Comparison of ENCODE assay signal across 25 cellular contexts in genomic region chr4:157678478-157678877, GRCh38.
"Had no signal": no experiment of that assay in that cellular context is flagged by ENCODE, and none has a peak within 500 bp of the region (broad histone marks: within the 10 kb centered on the region; RNA-seq: fewer than 3 reads in every experiment).

No MANE protein-coding gene starts in this region.

- H3K4me3 Mint-ChIP-seq: dendritic cell treated with granulocyte-macrophage colony-stimulating factor and Interleukin-4, amounts not matched to agents 40 ng/mL and 50 ng/mL, for 4 days; effector memory CD8-positive, alpha-beta T cell; endodermal cell had no signal

- H3K4me1 ChIP-seq: colonic mucosa, esophagus squamous epithelium, foreskin keratinocyte, gastrocnemius medialis, heart left ventricle, heart right ventricle had no signal

- H3K27ac ChIP-seq: colonic mucosa, coronary artery, dorsolateral prefrontal cortex, epithelial cell of prostate, esophagus muscularis mucosa, esophagus squamous epithelium, foreskin keratinocyte, gastrocnemius medialis, gastroesophageal sphincter, heart left ventricle, heart right ventricle, hepatocyte had no signal

- DNase-seq: colonic mucosa; cortex of kidney; dermis blood vessel endothelial cell; dorsolateral prefrontal cortex; effector CD8-positive, alpha-beta T cell; effector memory CD4-positive, alpha-beta T cell; effector memory CD8-positive, alpha-beta T cell; endodermal cell; erythroblast; esophagus squamous epithelium; foreskin fibroblast; foreskin keratinocyte; foreskin melanocyte; gastrocnemius medialis; glutamatergic neuron; head of caudate nucleus; heart left ventricle; heart right ventricle had no signal

- ATAC-seq: effector memory CD8-positive, alpha-beta T cell; esophagus mucosa; foreskin keratinocyte; gastrocnemius medialis; gastroesophageal sphincter; heart left ventricle; heart right ventricle had no signal

- H3K36me3 ChIP-seq: colonic mucosa, esophagus muscularis mucosa, esophagus squamous epithelium, gastrocnemius medialis, gastroesophageal sphincter, heart left ventricle, heart right ventricle had no signal

- H3K27me3 Mint-ChIP-seq: dendritic cell treated with granulocyte-macrophage colony-stimulating factor and Interleukin-4, amounts not matched to agents 40 ng/mL and 50 ng/mL, for 4 days; effector memory CD8-positive, alpha-beta T cell had no signal

- H3K9me3 ChIP-seq: colonic mucosa, esophagus muscularis mucosa, gastrocnemius medialis had no signal

- H3K27ac Mint-ChIP-seq: dendritic cell treated with granulocyte-macrophage colony-stimulating factor and Interleukin-4, amounts not matched to agents 40 ng/mL and 50 ng/mL, for 4 days; effector memory CD8-positive, alpha-beta T cell; endodermal cell had no signal

- H3K4me3 ChIP-seq: colonic mucosa, coronary artery, dorsolateral prefrontal cortex, esophagus muscularis mucosa, esophagus squamous epithelium, gastrocnemius medialis, gastroesophageal sphincter, heart left ventricle, heart right ventricle, hepatocyte had no signal

- H3K4me1 Mint-ChIP-seq: endodermal cell had no signal
